Comparison of ENCODE assay signal across 22 cellular contexts in the genomic region with DNA sequence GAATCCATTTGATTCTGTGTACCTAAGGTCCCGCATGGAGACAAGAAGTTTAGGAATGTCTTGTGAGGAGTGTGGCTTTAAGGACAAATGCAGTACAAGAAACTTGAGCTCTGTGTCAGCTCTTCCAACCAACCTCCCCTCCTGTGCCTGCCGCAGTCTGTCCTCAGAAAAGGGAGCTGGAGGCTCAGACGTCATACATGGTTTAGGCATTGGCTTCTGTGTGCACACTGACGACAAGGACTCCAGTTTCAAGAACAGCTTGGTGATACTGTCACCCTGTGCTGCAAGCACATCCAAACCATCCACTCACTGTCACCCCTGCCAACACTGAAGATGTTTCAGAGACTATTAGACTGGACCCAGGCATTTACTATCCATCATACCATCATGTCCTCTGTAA.
A peak's percentile ranks its signal among the peaks of the same experiment; 100 is the strongest.
DNase-seq lines count a peak whose midpoint lies in the region; ATAC-seq, FAIRE-seq and TF ChIP-seq lines count a peak whose summit lies in the region.
"Had no signal": no experiment of that assay in that cellular context is flagged by ENCODE, and none has a peak within 500 bp of the region (broad histone marks: within the 10 kb centered on the region; RNA-seq: fewer than 3 reads in every experiment).

No MANE protein-coding gene starts in this region.

- TF ChIP-seq RAD21 in IMR-90 (IDR thresholded peaks at IDR 0.05; ENCODE audit: low read length): no peak

- no peaks in the 10 kb centered on the region for H3K4me1 ChIP-seq in IMR-90 (ENCODE audit: control insufficient read depth, insufficient read depth, low read length)
- no peaks in the 10 kb centered on the region for H3K4me1 ChIP-seq in psoas muscle
- H3K4me1 ChIP-seq: BE2C had no signal

- no peaks in the 10 kb centered on the region for H3K79me1 ChIP-seq in IMR-90 (ENCODE audit: low read depth in 1 of 2, low read length in 2 of 2)

- ATAC-seq in IMR-90 (ENCODE audit: low read depth): no peak
- peak; percentile 96 to 99 (median 98) for ATAC-seq in psoas muscle
- no peak for ATAC-seq in HG03378 (IDR thresholded peaks at IDR 0.05; ENCODE audit: unreplicated experiment)
- ATAC-seq: GM23338, HCT116 had no signal

- H4K8ac ChIP-seq in IMR-90 (ENCODE audit: low read depth in 2 of 2, low read length in 2 of 2): no peak overlapping the region

- H3K27ac ChIP-seq in IMR-90 (ENCODE audit: insufficient read depth, low read length) (no peak overlapping the region), psoas muscle (peak overlapping the region; percentile 61)

- intact Hi-C loops in IMR-90 (cut with micrococcal nuclease) (no loop called here), psoas muscle (cut with DNase I) (loop anchor here in 1 of 2 donors (10.0 kb wide), 1 partner anchor 326 kb away; no protein-coding TSS in a partner anchor)

- H3K9me3 ChIP-seq in IMR-90 (ENCODE audit: control insufficient read depth, insufficient read depth, low read length) (no peaks in the 10 kb centered on the region), psoas muscle (no peaks in the 10 kb centered on the region)
- H3K9me3 ChIP-seq: BE2C had no signal

- H3K36me3 ChIP-seq in IMR-90 (ENCODE audit: control insufficient read depth, insufficient read depth, low read length) (no peaks in the 10 kb centered on the region), bronchial epithelial cell (ENCODE audit: control insufficient read depth, insufficient read depth, low read length) (no peaks in the 10 kb centered on the region), psoas muscle (ENCODE audit: insufficient read depth in 1 of 2, low read depth in 1 of 2) (no peaks in the 10 kb centered on the region)
- H3K36me3 ChIP-seq: BE2C had no signal

- H4K91ac ChIP-seq in IMR-90 (ENCODE audit: insufficient read depth, low read depth, low read length): no peak overlapping the region

- H2AK5ac ChIP-seq in IMR-90 (ENCODE audit: low read depth, low read length): peak overlapping the region; percentile 4; the same call in 1 of the 2 replicates

- no peak overlapping the region; the same call in 1 of the 2 replicates for H3K4ac ChIP-seq in IMR-90 (ENCODE audit: low read depth, low read length)

- H3K27me3 ChIP-seq in IMR-90 (ENCODE audit: control insufficient read depth, insufficient read depth, low read length) (no peaks in the 10 kb centered on the region), bronchial epithelial cell (ENCODE audit: control insufficient read depth, insufficient read depth, low read length) (no peaks in the 10 kb centered on the region), psoas muscle (ENCODE audit: insufficient read depth in 3 of 3, low read length in 2 of 3) (no peaks in the 10 kb centered on the region)
- H3K27me3 ChIP-seq: BE2C had no signal

- H4K5ac ChIP-seq in IMR-90 (ENCODE audit: low read depth, low read length): no peak overlapping the region

- no peak overlapping the region for H3K4me3 ChIP-seq in IMR-90 (ENCODE audit: insufficient read depth, low read depth, low read length)
- no peak overlapping the region for H3K4me3 ChIP-seq in bronchial epithelial cell (ENCODE audit: low read depth, low read length)
- no peak overlapping the region for H3K4me3 ChIP-seq in psoas muscle
- H3K4me3 ChIP-seq: GM23338 had no signal

- CTCF ChIA-PET in IMR-90 (lab: Yijun Ruan, JAX): no interaction called here

- DNase-seq in IMR-90: no peak
- no peak for DNase-seq in bronchial epithelial cell (ENCODE audit: low read depth)
- peak; percentile 53 for DNase-seq in myocyte (ENCODE audit: low read depth)
- DNase-seq in psoas muscle: peak; percentile 20 to 72
- DNase-seq in NCI-H2029 treated with DMSO at 0.1 percent for 48 hours (lab: John Stamatoyannopoulos, UW): no peak
- no peak for DNase-seq in CD1c-positive myeloid dendritic cell (ENCODE audit: extremely low spot score)
- DNase-seq in OCI-M1 (lab: John Stamatoyannopoulos, UW): no peak
- DNase-seq: ACHN; BE2C; C1 segment of cervical spinal cord; CD4-positive, alpha-beta T cell; DMS153; DMS79; GDM1; H7; HFFc6; Karpas-422; KBM-7 had no signal

- dilution Hi-C loops in IMR-90 (cut with HindIII; ENCODE audit: low sequenced_read_pairs, unreplicated experiment): no loop called here

- 100% methylated on average over 3 of the region's 4 CpGs; no CpG with 5 or more reads in 1 of the 2 experiments for WGBS in IMR-90 (ENCODE audit: extremely low coverage in 2 of 2, insufficient read length in 1 of 2), 2 experiments
- 30 to 46% (median 45%) methylated on average over 4 of the region's 4 CpGs for WGBS in psoas muscle, 3 donors

- H2BK15ac ChIP-seq in IMR-90 (ENCODE audit: low read depth, low read length): no peak overlapping the region

- in situ Hi-C loops in IMR-90 (cut with MboI; ENCODE audit: low sequenced_read_pairs): no loop called here

- peak; percentile 76 for FAIRE-seq in bronchial epithelial cell (lab: Jason Lieb, UNC)
- FAIRE-seq: A204.1 had no signal

- H3K18ac ChIP-seq in IMR-90 (ENCODE audit: low read depth, low read length): no peak overlapping the region

- POLR2A ChIA-PET in IMR-90 (lab: Charles Lee; ENCODE audit: unreplicated experiment): no interaction called here

- TF ChIP-seq CTCF in IMR-90 (conservative IDR thresholded peaks at IDR 0.05; ENCODE audit: low read depth, low read length) (no peak), bronchial epithelial cell (IDR thresholded peaks at IDR 0.05; ENCODE audit: insufficient read depth, low read length, severe bottlenecking) (no peak), psoas muscle (IDR thresholded peaks at IDR 0.05) (no peak)

- H3K4me2 ChIP-seq in IMR-90 (ENCODE audit: low read depth, low read length): no peak overlapping the region
- H3K4me2 ChIP-seq: GM23338 had no signal

- TF ChIP-seq POLR2A in IMR-90 (IDR thresholded peaks at IDR 0.05; ENCODE audit: low read depth, low read length): no peak

- no peaks in the 10 kb centered on the region; the same call in 1 of the 2 replicates for H3K9me1 ChIP-seq in IMR-90 (ENCODE audit: insufficient read depth, low read length)

- H2AK9ac ChIP-seq in IMR-90 (replicated peaks; ENCODE audit: low read depth, low read length, poor library complexity): no peak overlapping the region

- no peak overlapping the region for H3K14ac ChIP-seq in IMR-90 (replicated peaks; ENCODE audit: low read depth, low read length)

- no peak overlapping the region for H2BK120ac ChIP-seq in IMR-90 (ENCODE audit: low read depth, low read length)

- no peak overlapping the region for H3K56ac ChIP-seq in IMR-90 (ENCODE audit: extremely low read depth, insufficient read depth, low read length)

- no peak overlapping the region for H3K9ac ChIP-seq in IMR-90 (ENCODE audit: low read depth, low read length)

- no peak overlapping the region for H2BK20ac ChIP-seq in IMR-90 (ENCODE audit: low read depth, low read length)

- no peaks in the 10 kb centered on the region for H4K20me1 ChIP-seq in IMR-90 (ENCODE audit: insufficient read depth, low read length)

- no peak overlapping the region for H2BK5ac ChIP-seq in IMR-90 (ENCODE audit: low read depth, low read length, poor library complexity, severe bottlenecking)

- no peak overlapping the region; the same call in 1 of the 2 replicates for H3K23ac ChIP-seq in IMR-90 (ENCODE audit: low read depth, low read length)

- no TSS peak for BruUV-seq in IMR-90 (replicated peaks; lab: Mats Ljungman, UMichigan)

- no peak overlapping the region for H2AFZ ChIP-seq in IMR-90 (replicated peaks; ENCODE audit: low read length, poor library complexity)
- H2AFZ ChIP-seq: GM23338 had no signal

TF ChIP-seq in IMR-90, 13 proteins besides CTCF, POLR2A, EP300 and RAD21:
- TF ChIP-seq SMC3 (IDR thresholded peaks at IDR 0.05; ENCODE audit: low read depth, low read length) (no peak), MAFK (IDR thresholded peaks at IDR 0.05; ENCODE audit: low read depth, low read length) (no peak)

Comparison
In these comparisons a context has a peak if more than half of its experiments do, and no peak if none do; other contexts are left out.
1. ATAC-seq: peak in psoas muscle (4 of 4); none in IMR-90 (single experiment) and HG03378 (single experiment).
2. DNase-seq: peak in myocyte (single experiment) and psoas muscle (2 of 2); none in IMR-90 (single experiment), bronchial epithelial cell (single experiment), NCI-H2029 treated with DMSO at 0.1 percent for 48 hours (single experiment), CD1c-positive myeloid dendritic cell (single experiment) and OCI-M1 (single experiment).